ENCODE assay signal across 9 cellular contexts in genomic region chr19:11598103-11598483, GRCh38. TPM values are rescaled to one million over a fixed set of nuclear protein-coding genes. Genes with fewer than 3 reads are reported as not detected.
DNase-seq lines count a peak whose midpoint lies in the region; ATAC-seq and TF ChIP-seq lines count a peak whose summit lies in the region.
"Had no signal": no experiment of that assay in that cellular context is flagged by ENCODE, and none has a peak within 500 bp of the region (broad histone marks: within the 10 kb centered on the region; RNA-seq: fewer than 3 reads in every experiment).

No MANE protein-coding gene starts in this region.

- POLR2A ChIA-PET in HEK293T (lab: Yijun Ruan, JAX) = interaction anchor here (0.9 to 1.4 kb wide), 5 partner anchors 11 to 97 kb away, joined by 3 to 7 read pairs (median 3); partner anchors contain the start of gene ECSIT

- peak overlapping the region; percentile 86 for H3K4me3 ChIP-seq in CD4-positive, CD25-positive, alpha-beta regulatory T cell (ENCODE audit: low read depth, low read length)
- H3K4me3 ChIP-seq in NT2/D1 (ENCODE audit: insufficient read length, low read depth) (peak overlapping the region; percentile 98), endodermal cell (ENCODE audit: low read length) (peak overlapping the region; percentile 99), neuron (ENCODE audit: low read length) (peak overlapping the region; percentile 91)

- CTCF ChIA-PET in HEK293T (lab: Yijun Ruan, JAX) = no interaction called here

- no peak for DNase-seq in CD4-positive, CD25-positive, alpha-beta regulatory T cell
- DNase-seq in NT2/D1 (ENCODE audit: low read depth, low spot score) = no peak
- no peak for DNase-seq in endodermal cell
- DNase-seq in NCI-H146 treated with DMSO at 0.1 percent for 48 hours (lab: John Stamatoyannopoulos, UW; ENCODE audit: unreplicated experiment) = no peak
- DNase-seq in cortex of kidney (lab: John Stamatoyannopoulos, UW) = no peak
- no peak for DNase-seq in activated CD8-positive, alpha-beta memory T cell treated with anti-CD3 and anti-CD28 coated beads, Interleukin-2, amount 50 U/mL, for 4 hours
- no peak for DNase-seq in HEK293T (ENCODE audit: extremely low spot score)
- DNase-seq: SHP77 had no signal

- peak overlapping the region; percentile 91 to 100 (median 94) for H3K4me3 Mint-ChIP-seq in CD4-positive, CD25-positive, alpha-beta regulatory T cell
- peak overlapping the region; percentile 97 for H3K4me3 Mint-ChIP-seq in endodermal cell

- H3K9ac ChIP-seq in NT2/D1 (ENCODE audit: insufficient read length, low read depth) = peak overlapping the region; percentile 98
- peak overlapping the region; percentile 99 for H3K9ac ChIP-seq in endodermal cell (ENCODE audit: extremely low read depth, low read length, poor library complexity, severe bottlenecking)

- H3K9me3 ChIP-seq in CD4-positive, CD25-positive, alpha-beta regulatory T cell (ENCODE audit: control insufficient read depth in 2 of 2, low read length in 2 of 2) = no peaks in the 10 kb centered on the region
- H3K9me3 ChIP-seq in NT2/D1 (ENCODE audit: insufficient read depth, low read length) (peaks cover 12% of the 10 kb centered on the region; the same call in 1 of the 2 replicates), endodermal cell (ENCODE audit: control insufficient read depth, low read length) (peaks cover 20% of the 10 kb centered on the region), neuron (ENCODE audit: low read length) (peaks cover 27% of the 10 kb centered on the region)

- peaks cover 7% of the 10 kb centered on the region for H3K36me3 Mint-ChIP-seq in CD4-positive, CD25-positive, alpha-beta regulatory T cell
- peaks cover 48% of the 10 kb centered on the region for H3K36me3 Mint-ChIP-seq in endodermal cell (ENCODE audit: low read depth)

- H3K36me3 ChIP-seq in CD4-positive, CD25-positive, alpha-beta regulatory T cell (ENCODE audit: control insufficient read depth, insufficient read depth, low read length) = no peaks in the 10 kb centered on the region
- H3K36me3 ChIP-seq in NT2/D1 (ENCODE audit: insufficient read depth, insufficient read length, low read length) (peaks cover 38% of the 10 kb centered on the region), endodermal cell (ENCODE audit: control insufficient read depth, insufficient read depth, low read length) (peaks cover 39% of the 10 kb centered on the region), neuron (ENCODE audit: insufficient read depth, low read length) (peaks cover 31% of the 10 kb centered on the region)

- no peaks in the 10 kb centered on the region for H3K27me3 ChIP-seq in CD4-positive, CD25-positive, alpha-beta regulatory T cell (ENCODE audit: control insufficient read depth, insufficient read depth, low read length)
- H3K27me3 ChIP-seq in NT2/D1 (ENCODE audit: insufficient read depth, insufficient read length) = no peaks in the 10 kb centered on the region
- H3K27me3 ChIP-seq in endodermal cell (ENCODE audit: control insufficient read depth, insufficient read depth, low read length, poor library complexity, severe bottlenecking) = no peaks in the 10 kb centered on the region
- no peaks in the 10 kb centered on the region for H3K27me3 ChIP-seq in neuron (ENCODE audit: insufficient read depth, low read length)

- H3K27me3 Mint-ChIP-seq in CD4-positive, CD25-positive, alpha-beta regulatory T cell = peaks cover 5% of the 10 kb centered on the region
- no peaks in the 10 kb centered on the region for H3K27me3 Mint-ChIP-seq in endodermal cell (ENCODE audit: insufficient read depth)

- H3K27ac Mint-ChIP-seq in CD4-positive, CD25-positive, alpha-beta regulatory T cell = peak overlapping the region; percentile 56 to 92 (median 89)
- peak overlapping the region; percentile 98 for H3K27ac Mint-ChIP-seq in endodermal cell

- 61 to 69% methylated on average over 3 to 10 of the region's 10 CpGs for WGBS in endodermal cell (ENCODE audit: insufficient coverage in 1 of 2, insufficient read length in 1 of 2), 2 experiments

- TF ChIP-seq CTCF in endodermal cell (conservative IDR thresholded peaks at IDR 0.05) = no peak

- H2AFZ ChIP-seq in neuron (ENCODE audit: low read depth, low read length) = no peak overlapping the region

- no peak overlapping the region for H3K27ac ChIP-seq in CD4-positive, CD25-positive, alpha-beta regulatory T cell (ENCODE audit: insufficient read depth, low read length, poor library complexity, severe bottlenecking)
- H3K27ac ChIP-seq in endodermal cell (ENCODE audit: low read depth, low read length) = peak overlapping the region; percentile 99

- H3K9me3 Mint-ChIP-seq in CD4-positive, CD25-positive, alpha-beta regulatory T cell = peaks cover 0 to 1% (median 0%) of the 10 kb centered on the region in 7 donors
- H3K9me3 Mint-ChIP-seq in endodermal cell = peaks cover 22% of the 10 kb centered on the region

- H3K4me1 Mint-ChIP-seq in CD4-positive, CD25-positive, alpha-beta regulatory T cell = peaks cover 4 to 39% (median 25%) of the 10 kb centered on the region in 4 donors
- H3K4me1 Mint-ChIP-seq in endodermal cell = no peaks in the 10 kb centered on the region

- peaks cover 11% of the 10 kb centered on the region for H3K4me1 ChIP-seq in CD4-positive, CD25-positive, alpha-beta regulatory T cell (ENCODE audit: control insufficient read depth, insufficient read depth, low read length, poor library complexity, severe bottlenecking)
- H3K4me1 ChIP-seq in NT2/D1 (ENCODE audit: insufficient read depth, insufficient read length) (peaks cover 3% of the 10 kb centered on the region), endodermal cell (ENCODE audit: control insufficient read depth, insufficient read depth, low read length) (peaks cover 3% of the 10 kb centered on the region), neuron (ENCODE audit: insufficient read depth, low read length) (peaks cover 5% of the 10 kb centered on the region)

- no peak for ATAC-seq in CD4-positive, CD25-positive, alpha-beta regulatory T cell (ENCODE audit: low read depth in 2 of 2)

TF ChIP-seq in HEK293T, 16 proteins besides CTCF, POLR2A, EP300 and RAD21:
- TF ChIP-seq TARDBP (IDR thresholded peaks at IDR 0.05) (no peak), FOXM1 (IDR thresholded peaks at IDR 0.05; ENCODE audit: borderline replicate concordance) (no peak), L3MBTL2 (conservative IDR thresholded peaks at IDR 0.05) (no peak), CTBP1 (IDR thresholded peaks at IDR 0.05; ENCODE audit: borderline replicate concordance) (no peak), SUZ12 (IDR thresholded peaks at IDR 0.05) (no peak), HDGF (IDR thresholded peaks at IDR 0.05; ENCODE audit: borderline replicate concordance) (no peak), FOXA1 (IDR thresholded peaks at IDR 0.05) (no peak), ELF4 (IDR thresholded peaks at IDR 0.05) (no peak), BHLHE40 (IDR thresholded peaks at IDR 0.05; ENCODE audit: borderline replicate concordance) (no peak), FOXK2 (IDR thresholded peaks at IDR 0.05) (no peak), LEF1 (IDR thresholded peaks at IDR 0.05; ENCODE audit: borderline replicate concordance) (no peak), ZNF384 (IDR thresholded peaks at IDR 0.05) (no peak), PKNOX1 (IDR thresholded peaks at IDR 0.05) (no peak), NFRKB (IDR thresholded peaks at IDR 0.05) (no peak), ARNT (IDR thresholded peaks at IDR 0.05) (no peak), SP1 (IDR thresholded peaks at IDR 0.05) (no peak)

RNA-seq across cellular contexts. Expression of gene ZNF627, which starts 0.8 kb away (rescaled TPM):
- total RNA-seq in CD4-positive, CD25-positive, alpha-beta regulatory T cell = 6.4 TPM
- 10 to 100 TPM; 10.6 to 14.3 (median 10.9) TPM for polyA plus RNA-seq in CD4-positive, CD25-positive, alpha-beta regulatory T cell
- total RNA-seq in endodermal cell = 10 to 100 TPM; 22.0 to 30.5 TPM
- 22.4 TPM for polyA plus RNA-seq in endodermal cell (2013, experiment 1 of 2)
- polyA plus RNA-seq in endodermal cell (2013, experiment 2 of 2) = 23.3 TPM

RNA-seq across cellular contexts. Expression of gene ACP5, which starts 20.6 kb away (rescaled TPM):
- total RNA-seq in CD4-positive, CD25-positive, alpha-beta regulatory T cell = 40.4 TPM
- 10 to 100 TPM; 21.6 to 33.5 (median 32.3) TPM for polyA plus RNA-seq in CD4-positive, CD25-positive, alpha-beta regulatory T cell
- 1 to 10 TPM; 2.1 to 3.8 TPM for total RNA-seq in endodermal cell
- polyA plus RNA-seq in endodermal cell (2013, experiment 1 of 2) = not detected
- polyA plus RNA-seq in endodermal cell (2013, experiment 2 of 2) = not detected

RNA-seq across cellular contexts. Expression of gene ELOF1, which starts 39.1 kb away (rescaled TPM):
- total RNA-seq in CD4-positive, CD25-positive, alpha-beta regulatory T cell = 48.9 TPM
- 100 to 1,000 TPM; 105 to 113 (median 108) TPM for polyA plus RNA-seq in CD4-positive, CD25-positive, alpha-beta regulatory T cell
- 10 to 100 TPM; 62.6 to 68.7 TPM for total RNA-seq in endodermal cell
- polyA plus RNA-seq in endodermal cell (2013, experiment 1 of 2) = 49.8 TPM
- polyA plus RNA-seq in endodermal cell (2013, experiment 2 of 2) = 38.8 TPM

RNA-seq across cellular contexts. Expression of gene CNN1, which starts 59.4 kb away (rescaled TPM):
- total RNA-seq in CD4-positive, CD25-positive, alpha-beta regulatory T cell = not detected
- polyA plus RNA-seq in CD4-positive, CD25-positive, alpha-beta regulatory T cell = not detected
- total RNA-seq in endodermal cell = 10 to 100 TPM; 12.8 to 16.2 TPM
- 15.2 TPM for polyA plus RNA-seq in endodermal cell (2013, experiment 1 of 2)
- 17.3 TPM for polyA plus RNA-seq in endodermal cell (2013, experiment 2 of 2)
